In the genomic region with DNA sequence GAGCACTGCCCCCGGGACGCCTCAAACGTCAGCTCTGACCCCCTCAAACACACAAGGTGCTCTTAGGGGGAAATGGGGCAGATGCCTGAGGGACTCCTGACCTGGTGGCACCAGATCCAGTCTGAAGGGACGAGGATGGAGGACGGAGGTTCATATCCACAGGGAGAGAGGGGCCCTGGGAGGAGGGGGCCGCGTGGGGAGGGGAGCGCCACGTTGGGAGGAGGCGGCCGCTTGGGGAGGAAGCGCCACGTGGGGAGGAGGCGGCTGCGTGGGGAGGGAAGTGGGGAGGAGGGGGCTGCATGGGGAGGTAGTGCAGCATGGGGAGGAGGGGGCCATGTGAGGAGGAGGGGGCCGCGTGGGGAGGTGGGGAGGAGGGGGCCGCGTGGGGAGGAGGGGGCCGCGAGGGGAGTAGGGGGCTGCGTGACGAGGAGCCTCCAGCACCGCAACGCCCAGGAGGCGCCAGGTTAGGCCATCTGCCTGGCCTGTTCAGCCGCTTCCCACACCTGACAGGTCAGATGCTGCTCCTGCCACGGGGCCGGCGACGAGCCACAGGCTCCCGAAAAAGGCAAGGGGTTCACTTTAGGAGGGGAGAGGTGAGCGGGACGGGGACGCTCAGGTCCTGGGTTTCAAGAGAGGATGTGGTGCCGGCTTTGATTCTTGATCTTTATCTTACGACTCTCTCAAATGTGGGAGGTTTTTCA, we compare ENCODE assay signal across 2 cellular contexts.
TF ChIP-seq lines count a peak whose summit lies in the region.

No MANE protein-coding gene starts in this region.

TF ChIP-seq in IMR-90, 13 proteins besides CTCF, POLR2A, EP300 and RAD21:
- TF ChIP-seq MAZ (IDR thresholded peaks at IDR 0.05; ENCODE audit: borderline replicate concordance, low read depth, low read length) (no peak), CHD1 (IDR thresholded peaks at IDR 0.05; ENCODE audit: low read depth, low read length) (no peak), CEBPB (IDR thresholded peaks at IDR 0.05; ENCODE audit: low read depth, low read length) (no peak), MAFK (IDR thresholded peaks at IDR 0.05; ENCODE audit: low read depth, low read length) (no peak), RFX5 (IDR thresholded peaks at IDR 0.05; ENCODE audit: low read depth, low read length) (no peak), FOS (IDR thresholded peaks at IDR 0.05; ENCODE audit: low read depth, low read length) (no peak), SMC3 (IDR thresholded peaks at IDR 0.05; ENCODE audit: low read depth, low read length) (no peak), USF2 (IDR thresholded peaks at IDR 0.05; ENCODE audit: low read depth, low read length) (no peak), NFE2L2 (IDR thresholded peaks at IDR 0.05; ENCODE audit: low read depth, low read length) (no peak), BHLHE40 (IDR thresholded peaks at IDR 0.05; ENCODE audit: low read depth, low read length) (no peak), RCOR1 (IDR thresholded peaks at IDR 0.05; ENCODE audit: insufficient replicate concordance, low read length) (no peak), MXI1 (IDR thresholded peaks at IDR 0.05; ENCODE audit: borderline replicate concordance, low read depth, low read length) (no peak)
- TF ChIP-seq, protein P1, sequence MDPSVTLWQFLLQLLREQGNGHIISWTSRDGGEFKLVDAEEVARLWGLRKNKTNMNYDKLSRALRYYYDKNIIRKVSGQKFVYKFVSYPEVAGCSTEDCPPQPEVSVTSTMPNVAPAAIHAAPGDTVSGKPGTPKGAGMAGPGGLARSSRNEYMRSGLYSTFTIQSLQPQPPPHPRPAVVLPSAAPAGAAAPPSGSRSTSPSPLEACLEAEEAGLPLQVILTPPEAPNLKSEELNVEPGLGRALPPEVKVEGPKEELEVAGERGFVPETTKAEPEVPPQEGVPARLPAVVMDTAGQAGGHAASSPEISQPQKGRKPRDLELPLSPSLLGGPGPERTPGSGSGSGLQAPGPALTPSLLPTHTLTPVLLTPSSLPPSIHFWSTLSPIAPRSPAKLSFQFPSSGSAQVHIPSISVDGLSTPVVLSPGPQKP (IDR thresholded peaks at IDR 0.05; ENCODE audit: borderline replicate concordance, low read depth, low read length) = no peak

TF ChIP-seq in K562, 482 proteins besides CTCF, POLR2A, EP300 and RAD21:
- 0 out of 2 replicates have a peak, but pooled peaks have one; percentile 50 for TF ChIP-seq ZBTB33 (CRISPR knock-in tag; IDR thresholded peaks at IDR 0.05)
- no peak for TF ChIP-seq BCLAF1 (IDR thresholded peaks at IDR 0.05; ENCODE audit: borderline replicate concordance in 1 of 2, control insufficient read depth in 1 of 2, low read depth in 2 of 2, low read length in 1 of 2)
